Comparison of ENCODE assay signal across 16 cellular contexts in genomic region chr16:87068316-87068715, GRCh38.
"Had no signal": no experiment of that assay in that cellular context is flagged by ENCODE, and none has a peak within 500 bp of the region (broad histone marks: within the 10 kb centered on the region; RNA-seq: fewer than 3 reads in every experiment).

No MANE protein-coding gene starts in this region.

- H3K36me3 ChIP-seq: left lung, neutrophil had no signal

- H3K4me3 Mint-ChIP-seq: activated naive CD8-positive, alpha-beta T cell treated with anti-CD3 and anti-CD28 coated beads for 36 hours; central memory CD8-positive, alpha-beta T cell had no signal

- ATAC-seq: left lung had no signal

- H3K4me3 ChIP-seq: left lung had no signal

- H3K27me3 ChIP-seq: neutrophil had no signal

- H3K4me1 Mint-ChIP-seq: activated naive CD8-positive, alpha-beta T cell treated with anti-CD3 and anti-CD28 coated beads for 36 hours; central memory CD8-positive, alpha-beta T cell had no signal

- H3K27ac ChIP-seq: left lung, neutrophil, VCaP had no signal

- H3K9me3 Mint-ChIP-seq: activated naive CD8-positive, alpha-beta T cell treated with anti-CD3 and anti-CD28 coated beads for 36 hours; central memory CD8-positive, alpha-beta T cell had no signal

- DNase-seq: activated CD4-positive, alpha-beta T cell treated with anti-CD3 and anti-CD28 coated beads for 1 hour; activated CD4-positive, alpha-beta T cell treated with anti-CD3 and anti-CD28 coated beads, Interleukin-2, amount 50 U/mL, for 4 hours; activated naive CD8-positive, alpha-beta T cell treated with anti-CD3 and anti-CD28 coated beads for 36 hours; activated T-cell treated with anti-CD3 and anti-CD28 coated beads for 4 hours; amniotic stem cell; cortex of kidney; mammary epithelial cell; stimulated activated CD4-positive, alpha-beta T cell treated with anti-CD3 and anti-CD28 coated beads, Interleukin-2, amount 100 ng/mL, for 24 hours; stimulated activated naive CD4-positive, alpha-beta T cell treated with Interleukin-2 at 50 U/mL for 16 hours; SW 1271; T-helper 2 cell; trophoblast cell had no signal

- H3K36me3 Mint-ChIP-seq: activated naive CD8-positive, alpha-beta T cell treated with anti-CD3 and anti-CD28 coated beads for 36 hours had no signal

- H3K9me3 ChIP-seq: left lung, neutrophil had no signal

- H3K27ac Mint-ChIP-seq: activated naive CD8-positive, alpha-beta T cell treated with anti-CD3 and anti-CD28 coated beads for 36 hours had no signal
